In the genomic region with DNA sequence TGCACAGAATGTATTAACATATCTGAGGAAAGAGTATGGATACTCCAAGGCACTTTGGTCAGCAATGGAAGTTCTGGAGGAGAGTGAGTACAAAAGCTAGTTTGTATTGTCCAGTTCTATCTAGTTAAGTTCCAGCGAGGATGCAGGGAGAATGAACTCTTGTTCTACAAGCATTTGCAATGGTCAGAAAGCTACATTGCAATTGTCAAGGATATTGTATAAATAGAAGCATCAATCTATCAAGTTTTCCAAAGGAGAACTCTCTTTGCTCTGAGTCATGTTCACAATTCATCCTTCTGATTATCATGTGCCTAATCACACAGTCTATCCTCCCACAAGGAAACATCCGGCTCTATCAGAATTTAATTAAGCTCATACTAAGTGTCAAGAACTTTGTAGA, we compare ENCODE assay signal across 20 cellular contexts.
"Had no signal": no experiment of that assay in that cellular context is flagged by ENCODE, and none has a peak within 500 bp of the region (broad histone marks: within the 10 kb centered on the region; RNA-seq: fewer than 3 reads in every experiment).

No MANE protein-coding gene starts in this region.

- DNase-seq: dermis blood vessel endothelial cell; dorsolateral prefrontal cortex; effector CD4-positive, alpha-beta T cell; effector memory CD4-positive, alpha-beta T cell; foreskin keratinocyte; gastrocnemius medialis; glutamatergic neuron; head of caudate nucleus; heart right ventricle; hippocampal formation; left cardiac atrium; left lung; left ventricle myocardium superior; lower lobe of right lung; mesenchymal stem cell; mucosa of descending colon; naive B cell had no signal

- H3K4me3 ChIP-seq: coronary artery, dorsolateral prefrontal cortex, esophagus muscularis mucosa, gastrocnemius medialis, heart right ventricle, left lung, lower lobe of right lung, mucosa of descending colon had no signal

- H3K36me3 ChIP-seq: esophagus muscularis mucosa, gastrocnemius medialis, heart right ventricle, left lung, lower lobe of right lung had no signal

- H3K27ac ChIP-seq: coronary artery, dorsolateral prefrontal cortex, epithelial cell of prostate, esophagus muscularis mucosa, foreskin keratinocyte, gastrocnemius medialis, heart right ventricle, left lung, lower lobe of right lung had no signal

- H3K9me3 ChIP-seq: esophagus muscularis mucosa, gastrocnemius medialis, lower lobe of right lung had no signal

- H3K27me3 ChIP-seq: dorsolateral prefrontal cortex, esophagus muscularis mucosa, foreskin keratinocyte, gastrocnemius medialis, heart right ventricle, left lung had no signal

- ATAC-seq: foreskin keratinocyte, gastrocnemius medialis, heart right ventricle, left cardiac atrium, left lung, left ventricle myocardium superior, lower lobe of right lung, mucosa of descending colon had no signal

- H3K4me1 ChIP-seq: esophagus muscularis mucosa, foreskin keratinocyte, gastrocnemius medialis, heart right ventricle, left lung, lower lobe of right lung had no signal
